8 cellular contexts compared by ENCODE assay signal in genomic region chr7:2037805-2038635, GRCh38.
DNase-seq lines count a peak whose midpoint lies in the region; ATAC-seq and TF ChIP-seq lines count a peak whose summit lies in the region.

No MANE protein-coding gene starts in this region.

- peak; percentile 23 for DNase-seq in astrocyte of the cerebellum (ENCODE audit: low read depth)
- peak; percentile 65 for DNase-seq in mesenteric fat pad (ENCODE audit: low spot score)
- DNase-seq in globus pallidus (ENCODE audit: low spot score) = no peak
- no peak for DNase-seq in NCI-H1930 (lab: John Stamatoyannopoulos, UW)
- no peak for DNase-seq in cortex of kidney (lab: John Stamatoyannopoulos, UW)

- peaks cover 4% of the 10 kb centered on the region for H3K4me1 ChIP-seq in ACC112 (ENCODE audit: control insufficient read depth, insufficient read depth, low read length, unreplicated experiment)

- no peaks in the 10 kb centered on the region for H3K79me2 ChIP-seq in ACC112 (ENCODE audit: control insufficient read depth, insufficient read depth, low read length, unreplicated experiment)

- ATAC-seq in HG02610 (IDR thresholded peaks at IDR 0.05; ENCODE audit: unreplicated experiment) (peak; percentile 64), HG03354 (IDR thresholded peaks at IDR 0.05; ENCODE audit: poor library complexity, severe bottlenecking, unreplicated experiment) (no peak)

- no peak for TF ChIP-seq CTCF in astrocyte of the cerebellum (IDR thresholded peaks at IDR 0.05; ENCODE audit: low read depth, low read length, missing control alignments)

- H3K27ac ChIP-seq in ACC112 (ENCODE audit: low read depth, low read length) = peak overlapping the region; percentile 44

- in situ Hi-C loops in astrocyte of the cerebellum (cut with HindIII; ENCODE audit: low sequenced_read_pairs) = loop anchor here (10.0 kb wide), 1 partner anchor 63 kb away; no protein-coding TSS in a partner anchor

- H3K27me3 ChIP-seq in ACC112 (ENCODE audit: insufficient read depth, low read length) = no peaks in the 10 kb centered on the region

- peak overlapping the region; percentile 77 for H3K4me3 ChIP-seq in ACC112 (ENCODE audit: low read depth, low read length)
- no peak overlapping the region for H3K4me3 ChIP-seq in astrocyte of the cerebellum (ENCODE audit: low read depth, low read length)

- H2AFZ ChIP-seq in ACC112 (ENCODE audit: low read length, unreplicated experiment) = peak overlapping the region; percentile 3

- H3K36me3 ChIP-seq in ACC112 (ENCODE audit: insufficient read depth, low read length) = peaks cover 4% of the 10 kb centered on the region; the same call in 1 of the 2 replicates

Comparison
In these comparisons a context has a peak if more than half of its experiments do, and no peak if none do; other contexts are left out.
1. DNase-seq: peak in astrocyte of the cerebellum (single experiment) and mesenteric fat pad (single experiment); none in globus pallidus (single experiment), NCI-H1930 (0 of 2) and cortex of kidney (single experiment).